In the genomic region with DNA sequence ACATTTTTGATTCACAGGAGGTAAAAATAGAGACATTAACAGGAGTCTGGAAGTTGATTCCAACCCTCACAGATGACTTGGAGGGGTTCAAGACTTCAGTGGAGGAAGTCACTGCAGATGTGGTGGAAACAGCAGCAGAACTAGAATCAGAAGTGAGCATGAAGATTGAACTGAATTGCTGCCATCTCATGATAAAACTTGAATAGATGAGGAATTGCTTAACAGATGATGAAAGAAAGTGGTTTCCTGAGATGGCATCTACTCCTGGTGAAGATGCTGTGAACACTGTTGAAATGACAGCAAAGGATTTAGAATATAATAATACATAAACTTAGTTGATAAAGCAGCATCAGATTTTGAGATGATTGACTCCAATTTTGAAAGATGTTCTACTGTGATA, we compare ENCODE assay signal across 27 cellular contexts.
"Had no signal": no experiment of that assay in that cellular context is flagged by ENCODE, and none has a peak within 500 bp of the region (broad histone marks: within the 10 kb centered on the region; RNA-seq: fewer than 3 reads in every experiment).

No MANE protein-coding gene starts in this region.

- DNase-seq: activated CD4-positive, alpha-beta memory T cell treated with anti-CD3 and anti-CD28 coated beads, Interleukin-2, amount 10 ng/mL, durations not matched to agents 7 days and 5 days; activated CD4-positive, alpha-beta T cell treated with anti-CD3 and anti-CD28 coated beads for 36 hours; activated CD4-positive, alpha-beta T cell treated with anti-CD3 and anti-CD28 coated beads, Interleukin-2, amount 50 U/mL, for 1 hour; activated gamma-delta T cell; activated naive CD4-positive, alpha-beta T cell treated with anti-CD3 and anti-CD28 coated beads for 36 hours; activated naive CD8-positive, alpha-beta T cell treated with anti-CD3 and anti-CD28 coated beads, Interleukin-2, amount 10 ng/mL, durations not matched to agents 7 days and 5 days; activated T-cell treated with anti-CD3 and anti-CD28 coated beads for 4 hours; activated T-cell treated with anti-CD3 and anti-CD28 coated beads, Interleukin-2, amount 50 U/mL, for 48 hours; adrenal gland; anterior cingulate cortex; cerebellar nuclear complex; MG63; NCI-H1092 treated with DMSO at 0.1 percent for 48 hours; NCI-H1417 treated with DMSO at 0.1 percent for 48 hours; NCI-H1694; NCI-H2029; NCI-H2107; NCI-H2171 treated with DMSO at 0.1 percent for 48 hours; NCI-H226; NCI-H526; NCI-H774; SJCRH30; T-cell; T1000; WERI-Rb-1 had no signal

- ATAC-seq: activated CD4-positive, alpha-beta T cell treated with anti-CD3 and anti-CD28 coated beads for 36 hours; activated T-helper 17 cell treated with anti-CD3 and anti-CD28 coated beads, Interleukin-2, amount 50 U/mL, for 72 hours; SK-N-SH treated with all-trans-retinoic acid at 6 μM for 48 hours; T-cell had no signal
